Comparison of ENCODE assay signal across 16 cellular contexts in genomic region chr7:96188623-96188991, GRCh38.
DNase-seq lines count a peak whose midpoint lies in the region; ATAC-seq, FAIRE-seq and TF ChIP-seq lines count a peak whose summit lies in the region.
"Had no signal": no experiment of that assay in that cellular context is flagged by ENCODE, and none has a peak within 500 bp of the region (broad histone marks: within the 10 kb centered on the region; RNA-seq: fewer than 3 reads in every experiment).

No MANE protein-coding gene starts in this region.

- TF ChIP-seq CTCF in astrocyte (IDR thresholded peaks at IDR 0.05; ENCODE audit: insufficient read depth, low read depth, low read length): no peak

- H3K27me3 ChIP-seq in astrocyte (ENCODE audit: insufficient read depth, low read length): no peaks in the 10 kb centered on the region
- H3K27me3 ChIP-seq: body of pancreas had no signal

- no peak for FAIRE-seq in astrocyte (lab: Jason Lieb, UNC)
- FAIRE-seq: GM12892 had no signal

- DNase-seq in EH (ENCODE audit: low read depth) (peak; percentile 59), astrocyte (ENCODE audit: low read depth) (peak; percentile 43), hippocampal formation (lab: John Stamatoyannopoulos, UW) (peak; percentile 9 to 16), sciatic nerve (ENCODE audit: low spot score) (no peak), NCI-H1436 (lab: John Stamatoyannopoulos, UW) (no peak)
- DNase-seq in activated T-cell treated with anti-CD3 and anti-CD28 coated beads, Interleukin-2, amount 50 U/mL, for 24 hours: no peak
- DNase-seq: activated naive CD4-positive, alpha-beta T cell; body of pancreas; H9; NCI-H146; NCI-H226 had no signal

- no peaks in the 10 kb centered on the region for H3K9me3 Mint-ChIP-seq in astrocyte (ENCODE audit: unreplicated experiment)
- H3K9me3 Mint-ChIP-seq in activated T-cell treated with anti-CD3 and anti-CD28 coated beads, Interleukin-2, amount 50 U/mL, for 24 hours: no peaks in the 10 kb centered on the region
- H3K9me3 Mint-ChIP-seq: H9; stimulated activated naive CD8-positive, alpha-beta T cell treated with anti-CD3 and anti-CD28 coated beads, Interleukin-15, Interleukin-2, amounts not matched to agents 100 ng/mL and 50 ng/mL, for 24 hours had no signal

- H3K4me1 ChIP-seq in astrocyte (ENCODE audit: insufficient read depth, low read length): no peaks in the 10 kb centered on the region
- H3K4me1 ChIP-seq: body of pancreas had no signal

- H3K27ac Mint-ChIP-seq in astrocyte (ENCODE audit: unreplicated experiment): peak overlapping the region; percentile 62
- H3K27ac Mint-ChIP-seq in activated T-cell treated with anti-CD3 and anti-CD28 coated beads, Interleukin-2, amount 50 U/mL, for 24 hours: no peak overlapping the region
- H3K27ac Mint-ChIP-seq: H9; progenitor cell of endocrine pancreas; stimulated activated naive CD8-positive, alpha-beta T cell treated with anti-CD3 and anti-CD28 coated beads, Interleukin-15, Interleukin-2, amounts not matched to agents 100 ng/mL and 50 ng/mL, for 24 hours had no signal

- H3K9me3 ChIP-seq in astrocyte (ENCODE audit: insufficient read depth, low read depth, low read length): no peaks in the 10 kb centered on the region
- H3K9me3 ChIP-seq: body of pancreas had no signal

- H3K36me3 Mint-ChIP-seq in astrocyte (ENCODE audit: low read depth, unreplicated experiment): peaks cover 10% of the 10 kb centered on the region
- peaks cover 68% of the 10 kb centered on the region for H3K36me3 Mint-ChIP-seq in activated T-cell treated with anti-CD3 and anti-CD28 coated beads, Interleukin-2, amount 50 U/mL, for 24 hours (ENCODE audit: low read depth)

- no peak overlapping the region for H3K9ac ChIP-seq in astrocyte (ENCODE audit: low read length)

- peak; percentile 74 for ATAC-seq in sciatic nerve
- no peak for ATAC-seq in HG03469 (IDR thresholded peaks at IDR 0.05; ENCODE audit: unreplicated experiment)
- no peak for ATAC-seq in GM19455 (IDR thresholded peaks at IDR 0.05; ENCODE audit: unreplicated experiment)
- ATAC-seq: body of pancreas had no signal

- H3K27ac ChIP-seq in astrocyte (ENCODE audit: low read depth, low read length): no peak overlapping the region
- H3K27ac ChIP-seq: body of pancreas had no signal

- intact Hi-C loops in sciatic nerve (cut with DNase I): no loop called here

- no peaks in the 10 kb centered on the region for H3K79me2 ChIP-seq in astrocyte (ENCODE audit: insufficient read depth, low read length)

- no peak overlapping the region for H3K4me3 ChIP-seq in astrocyte (ENCODE audit: insufficient read depth, low read depth, low read length)
- H3K4me3 ChIP-seq: body of pancreas had no signal

- H2AFZ ChIP-seq in astrocyte (ENCODE audit: low read depth, low read length): no peak overlapping the region

- H3K36me3 ChIP-seq in astrocyte (ENCODE audit: insufficient read depth, low read length): peaks cover 2% of the 10 kb centered on the region

- peak overlapping the region; percentile 29 for H3K4me3 Mint-ChIP-seq in astrocyte (ENCODE audit: unreplicated experiment)
- no peak overlapping the region for H3K4me3 Mint-ChIP-seq in activated T-cell treated with anti-CD3 and anti-CD28 coated beads, Interleukin-2, amount 50 U/mL, for 24 hours
- H3K4me3 Mint-ChIP-seq: H9; stimulated activated naive CD8-positive, alpha-beta T cell treated with anti-CD3 and anti-CD28 coated beads, Interleukin-15, Interleukin-2, amounts not matched to agents 100 ng/mL and 50 ng/mL, for 24 hours had no signal

- peaks cover 5% of the 10 kb centered on the region for H3K4me1 Mint-ChIP-seq in astrocyte (ENCODE audit: low read depth, unreplicated experiment)
- H3K4me1 Mint-ChIP-seq in activated T-cell treated with anti-CD3 and anti-CD28 coated beads, Interleukin-2, amount 50 U/mL, for 24 hours (ENCODE audit: low read depth): no peaks in the 10 kb centered on the region

- no peak overlapping the region for H3K4me2 ChIP-seq in astrocyte (ENCODE audit: low read length)

- no peaks in the 10 kb centered on the region for H4K20me1 ChIP-seq in astrocyte (ENCODE audit: insufficient read depth, low read length)

- H3K27me3 Mint-ChIP-seq in astrocyte (ENCODE audit: low read depth, unreplicated experiment): no peaks in the 10 kb centered on the region
- H3K27me3 Mint-ChIP-seq in activated T-cell treated with anti-CD3 and anti-CD28 coated beads, Interleukin-2, amount 50 U/mL, for 24 hours: no peaks in the 10 kb centered on the region
- H3K27me3 Mint-ChIP-seq: progenitor cell of endocrine pancreas; stimulated activated naive CD8-positive, alpha-beta T cell treated with anti-CD3 and anti-CD28 coated beads, Interleukin-15, Interleukin-2, amounts not matched to agents 100 ng/mL and 50 ng/mL, for 24 hours had no signal

Comparison
In these comparisons a context has a peak if more than half of its experiments do, and no peak if none do; other contexts are left out.
1. DNase-seq: peak in EH (single experiment), astrocyte (single experiment) and hippocampal formation (2 of 2); none in sciatic nerve (single experiment), NCI-H1436 (single experiment) and activated T-cell treated with anti-CD3 and anti-CD28 coated beads, Interleukin-2, amount 50 U/mL, for 24 hours (single experiment).